In genomic region chr5:168726342-168726741, GRCh38 we compare ENCODE assay signal across 23 cellular contexts.
DNase-seq lines count a peak whose midpoint lies in the region; ATAC-seq and TF ChIP-seq lines count a peak whose summit lies in the region.
"Had no signal": no experiment of that assay in that cellular context is flagged by ENCODE, and none has a peak within 500 bp of the region (broad histone marks: within the 10 kb centered on the region; RNA-seq: fewer than 3 reads in every experiment).

No MANE protein-coding gene starts in this region.

- TF ChIP-seq CTCF in osteocyte (IDR thresholded peaks at IDR 0.05): no peak

- no peak overlapping the region for H3K4me3 Mint-ChIP-seq in stimulated activated naive CD8-positive, alpha-beta T cell treated with anti-CD3 and anti-CD28 coated beads, Interleukin-15, amount 100 ng/mL, for 72 hours
- no peak overlapping the region for H3K4me3 Mint-ChIP-seq in osteocyte (ENCODE audit: unreplicated experiment)
- H3K4me3 Mint-ChIP-seq: CD14-positive monocyte; CD4-positive, alpha-beta memory T cell; CD4-positive, CD25-positive, alpha-beta regulatory T cell had no signal

- H3K9me3 Mint-ChIP-seq in stimulated activated naive CD8-positive, alpha-beta T cell treated with anti-CD3 and anti-CD28 coated beads, Interleukin-15, amount 100 ng/mL, for 72 hours: peaks cover 19 to 41% of the 10 kb centered on the region in 2 donors
- H3K9me3 Mint-ChIP-seq in osteocyte (ENCODE audit: unreplicated experiment): peaks cover 18% of the 10 kb centered on the region

- H3K4me1 Mint-ChIP-seq in stimulated activated naive CD8-positive, alpha-beta T cell treated with anti-CD3 and anti-CD28 coated beads, Interleukin-15, amount 100 ng/mL, for 72 hours: no peaks in the 10 kb centered on the region
- no peaks in the 10 kb centered on the region for H3K4me1 Mint-ChIP-seq in osteocyte (ENCODE audit: unreplicated experiment)
- H3K4me1 Mint-ChIP-seq: CD14-positive monocyte; CD4-positive, alpha-beta memory T cell; CD4-positive, CD25-positive, alpha-beta regulatory T cell; CD8-positive, alpha-beta memory T cell had no signal

- peak; percentile 62 for ATAC-seq in stimulated activated naive CD8-positive, alpha-beta T cell treated with anti-CD3 and anti-CD28 coated beads, Interleukin-15, amount 100 ng/mL, for 72 hours
- no peak for ATAC-seq in stimulated activated naive CD8-positive, alpha-beta T cell treated with anti-CD3 and anti-CD28 coated beads, Interleukin-15, Interleukin-2, amounts not matched to agents 100 U/mL and 50 U/mL, for 24 hours
- ATAC-seq: GM12878 had no signal

- peaks cover 48% of the 10 kb centered on the region for H3K27me3 Mint-ChIP-seq in stimulated activated naive CD8-positive, alpha-beta T cell treated with anti-CD3 and anti-CD28 coated beads, Interleukin-15, amount 100 ng/mL, for 72 hours
- peaks cover 11% of the 10 kb centered on the region for H3K27me3 Mint-ChIP-seq in osteocyte (ENCODE audit: unreplicated experiment)

- H3K27ac Mint-ChIP-seq in stimulated activated naive CD8-positive, alpha-beta T cell treated with anti-CD3 and anti-CD28 coated beads, Interleukin-15, amount 100 ng/mL, for 72 hours: no peak overlapping the region
- no peak overlapping the region for H3K27ac Mint-ChIP-seq in osteocyte (ENCODE audit: unreplicated experiment)
- H3K27ac Mint-ChIP-seq: CD4-positive, alpha-beta memory T cell; CD4-positive, CD25-positive, alpha-beta regulatory T cell; CD8-positive, alpha-beta memory T cell had no signal

- DNase-seq in stimulated activated naive CD8-positive, alpha-beta T cell treated with anti-CD3 and anti-CD28 coated beads, Interleukin-15, amount 100 ng/mL, for 72 hours: no peak
- DNase-seq in stimulated activated naive CD8-positive, alpha-beta T cell treated with anti-CD3 and anti-CD28 coated beads, Interleukin-15, Interleukin-2, amounts not matched to agents 100 U/mL and 50 U/mL, for 24 hours: no peak
- DNase-seq in ecto neural progenitor cell (ENCODE audit: low spot score) (peak; percentile 5), osteocyte (ENCODE audit: extremely low spot score, unreplicated experiment) (peak; percentile 11), NCI-H146 (lab: John Stamatoyannopoulos, UW) (no peak), HCEC 1CT (no peak)
- DNase-seq: 8988T; ACHN; BE2C; C1 segment of cervical spinal cord; CD4-positive, alpha-beta memory T cell; CD4-positive, CD25-positive, alpha-beta regulatory T cell; CD8-positive, alpha-beta memory T cell; COR-L47; DMS 273 treated with DMSO at 0.1 percent for 48 hours; DMS153; DMS53; DMS79; DND-41; EL; GDM1 had no signal

- peaks cover 15% of the 10 kb centered on the region for H3K36me3 Mint-ChIP-seq in osteocyte (ENCODE audit: unreplicated experiment)
- H3K36me3 Mint-ChIP-seq: CD14-positive monocyte; CD4-positive, CD25-positive, alpha-beta regulatory T cell had no signal

Comparison
In these comparisons a context has a peak if more than half of its experiments do, and no peak if none do; other contexts are left out.
1. DNase-seq: peak in ecto neural progenitor cell (single experiment) and osteocyte (single experiment); none in stimulated activated naive CD8-positive, alpha-beta T cell treated with anti-CD3 and anti-CD28 coated beads, Interleukin-15, amount 100 ng/mL, for 72 hours (0 of 2), stimulated activated naive CD8-positive, alpha-beta T cell treated with anti-CD3 and anti-CD28 coated beads, Interleukin-15, Interleukin-2, amounts not matched to agents 100 U/mL and 50 U/mL, for 24 hours (single experiment), NCI-H146 (single experiment) and HCEC 1CT (single experiment).